1 cellular context compared by ENCODE assay signal in genomic region chr4:77174426-77174825, GRCh38.
TF ChIP-seq lines count a peak whose summit lies in the region.

No MANE protein-coding gene starts in this region.

TF ChIP-seq in IMR-90, 13 proteins besides CTCF, POLR2A, EP300 and RAD21:
- TF ChIP-seq RCOR1 (IDR thresholded peaks at IDR 0.05; ENCODE audit: insufficient replicate concordance, low read length): no peak
- no peak for TF ChIP-seq FOS (IDR thresholded peaks at IDR 0.05; ENCODE audit: low read depth, low read length)
- TF ChIP-seq SMC3 (IDR thresholded peaks at IDR 0.05; ENCODE audit: low read depth, low read length): no peak
- no peak for TF ChIP-seq CEBPB (IDR thresholded peaks at IDR 0.05; ENCODE audit: low read depth, low read length)
- TF ChIP-seq MAFK (IDR thresholded peaks at IDR 0.05; ENCODE audit: low read depth, low read length): no peak
- TF ChIP-seq MAZ (IDR thresholded peaks at IDR 0.05; ENCODE audit: borderline replicate concordance, low read depth, low read length): no peak
- no peak for TF ChIP-seq USF2 (IDR thresholded peaks at IDR 0.05; ENCODE audit: low read depth, low read length)
- TF ChIP-seq NFE2L2 (IDR thresholded peaks at IDR 0.05; ENCODE audit: low read depth, low read length): no peak
- no peak for TF ChIP-seq CHD1 (IDR thresholded peaks at IDR 0.05; ENCODE audit: low read depth, low read length)
- no peak for TF ChIP-seq RFX5 (IDR thresholded peaks at IDR 0.05; ENCODE audit: low read depth, low read length)
- TF ChIP-seq ELK1 (IDR thresholded peaks at IDR 0.05; ENCODE audit: borderline replicate concordance, low read depth, low read length): no peak
- no peak for TF ChIP-seq BHLHE40 (IDR thresholded peaks at IDR 0.05; ENCODE audit: low read depth, low read length)
- no peak for TF ChIP-seq MXI1 (IDR thresholded peaks at IDR 0.05; ENCODE audit: borderline replicate concordance, low read depth, low read length)
